ENCODE assay signal across 9 cellular contexts in genomic region chrX:20263474-20263873, GRCh38. TPM values are rescaled to one million over a fixed set of nuclear protein-coding genes. Genes with fewer than 3 reads are reported as not detected.
DNase-seq lines count a peak whose midpoint lies in the region; ATAC-seq and FAIRE-seq lines count a peak whose summit lies in the region.
"Had no signal": no experiment of that assay in that cellular context is flagged by ENCODE, and none has a peak within 500 bp of the region (broad histone marks: within the 10 kb centered on the region; RNA-seq: fewer than 3 reads in every experiment).

No MANE protein-coding gene starts in this region.

- H3K27me3 Mint-ChIP-seq in T-helper 2 cell treated with Interferon-gamma antibody and Interleukin-4, amounts not matched to agents 5 μg/mL and 100 μg/mL, for 36 hours (ENCODE audit: low read depth) = no peaks in the 10 kb centered on the region

- peak; percentile 48 for DNase-seq in CD1c-positive myeloid dendritic cell (ENCODE audit: extremely low spot score)
- DNase-seq in T-helper 2 cell treated with Interferon-gamma antibody and Interleukin-4, amounts not matched to agents 5 μg/mL and 100 μg/mL, for 36 hours (ENCODE audit: low spot score) = no peak
- no peak for DNase-seq in GOT3 (lab: John Stamatoyannopoulos, UW)
- no peak for DNase-seq in activated gamma-delta T cell treated with Interleukin-2 at 50 U/mL for 16 hours
- no peak for DNase-seq in SK-N-DZ (ENCODE audit: low spot score)
- DNase-seq: NCI-H1436 treated with DMSO at 0.1 percent for 48 hours had no signal

- peaks cover 15% of the 10 kb centered on the region for H3K36me3 Mint-ChIP-seq in T-helper 2 cell treated with Interferon-gamma antibody and Interleukin-4, amounts not matched to agents 5 μg/mL and 100 μg/mL, for 36 hours (ENCODE audit: low read depth)

- FAIRE-seq in islet of Langerhans (lab: Jason Lieb, UNC) = peak; percentile 60

- ATAC-seq in GM21529 (IDR thresholded peaks at IDR 0.05; ENCODE audit: unreplicated experiment) (peak; percentile 17), GM21360 (IDR thresholded peaks at IDR 0.05; ENCODE audit: unreplicated experiment) (no peak)

- peaks cover 27% of the 10 kb centered on the region for H3K4me1 Mint-ChIP-seq in T-helper 2 cell treated with Interferon-gamma antibody and Interleukin-4, amounts not matched to agents 5 μg/mL and 100 μg/mL, for 36 hours (ENCODE audit: low read depth)

- H3K4me3 Mint-ChIP-seq in T-helper 2 cell treated with Interferon-gamma antibody and Interleukin-4, amounts not matched to agents 5 μg/mL and 100 μg/mL, for 36 hours = peak overlapping the region; percentile 74

- H3K27ac Mint-ChIP-seq in T-helper 2 cell treated with Interferon-gamma antibody and Interleukin-4, amounts not matched to agents 5 μg/mL and 100 μg/mL, for 36 hours = peak overlapping the region; percentile 69

- H3K9me3 Mint-ChIP-seq in T-helper 2 cell treated with Interferon-gamma antibody and Interleukin-4, amounts not matched to agents 5 μg/mL and 100 μg/mL, for 36 hours = no peaks in the 10 kb centered on the region

RNA-seq across cellular contexts. Expression of gene RPS6KA3, which starts 3.2 kb away (rescaled TPM):
- polyA plus RNA-seq in SK-N-DZ (2014; cell fraction: cytosol; rRNA removed) = 16.8 and 21.7 TPM in 2 replicates
- 9.3 and 14.0 TPM in 2 replicates for polyA plus RNA-seq in SK-N-DZ (2014; cell fraction: nucleus; rRNA removed)
